Comparison of ENCODE assay signal across 28 cellular contexts in the genomic region with DNA sequence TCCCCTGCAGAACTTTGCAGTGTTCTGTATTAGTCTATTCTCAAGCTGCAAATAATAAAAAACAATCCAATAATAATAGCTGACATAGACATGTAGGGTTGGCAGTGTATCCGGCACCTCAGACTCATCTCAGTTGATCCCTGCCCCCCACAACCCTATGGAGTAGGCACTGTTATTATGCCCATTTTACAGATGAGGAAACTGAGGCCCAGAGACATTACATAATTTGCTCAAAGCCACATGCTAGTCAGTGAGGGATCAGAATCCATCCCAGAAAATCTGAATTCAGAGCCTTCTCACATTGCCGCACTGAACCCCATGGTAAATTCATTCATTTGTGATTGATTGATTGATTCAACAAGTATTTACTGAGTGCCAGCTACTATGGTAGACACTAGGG.
"Had no signal": no experiment of that assay in that cellular context is flagged by ENCODE, and none has a peak within 500 bp of the region (broad histone marks: within the 10 kb centered on the region; RNA-seq: fewer than 3 reads in every experiment).

No MANE protein-coding gene starts in this region.

- H3K27ac Mint-ChIP-seq: natural killer cell treated with Interleukin-12 subunit alpha and Interleukin-12 subunit beta and Interleukin-15 and Interleukin-18, amount 100 ng/mL, for 72 hours; stimulated activated effector memory CD8-positive, alpha-beta T cell treated with anti-CD3 and anti-CD28 coated beads, Interleukin-12 subunit alpha, Interleukin-12 subunit beta, amount 100 ng/mL, for 72 hours; stimulated activated naive B cell treated with anti-CD40 and anti-IgM and Interleukin-4, amounts not matched to agents 10 μg/mL and 1 μg/mL and 100 μg/mL, for 72 hours; stimulated activated naive CD8-positive, alpha-beta T cell treated with anti-CD3 and anti-CD28 coated beads, Interleukin-15, Interleukin-2, amounts not matched to agents 100 ng/mL and 50 ng/mL, for 24 hours had no signal

- H3K9me3 Mint-ChIP-seq: naive thymus-derived CD8-positive, alpha-beta T cell; natural killer cell treated with Interleukin-12 subunit alpha and Interleukin-12 subunit beta and Interleukin-15 and Interleukin-18, amount 100 ng/mL, for 72 hours; nephron progenitor cell; neural crest cell; stimulated activated effector memory CD8-positive, alpha-beta T cell treated with anti-CD3 and anti-CD28 coated beads, Interleukin-12 subunit alpha, Interleukin-12 subunit beta, amount 100 ng/mL, for 72 hours; stimulated activated naive B cell treated with anti-CD40 and anti-IgM and Interleukin-4, amounts not matched to agents 10 μg/mL and 1 μg/mL and 100 μg/mL, for 72 hours; stimulated activated naive CD8-positive, alpha-beta T cell treated with anti-CD3 and anti-CD28 coated beads, Interleukin-15, Interleukin-2, amounts not matched to agents 100 ng/mL and 50 ng/mL, for 24 hours had no signal

- H3K27me3 Mint-ChIP-seq: naive B cell; naive thymus-derived CD8-positive, alpha-beta T cell; natural killer cell treated with Interleukin-12 subunit alpha and Interleukin-12 subunit beta and Interleukin-15 and Interleukin-18, amount 100 ng/mL, for 72 hours; stimulated activated naive B cell treated with anti-CD40 and anti-IgM and Interleukin-4, amounts not matched to agents 10 μg/mL and 1 μg/mL and 100 μg/mL, for 72 hours; stimulated activated naive CD8-positive, alpha-beta T cell treated with anti-CD3 and anti-CD28 coated beads, Interleukin-15, Interleukin-2, amounts not matched to agents 100 ng/mL and 50 ng/mL, for 24 hours had no signal

- H3K4me3 ChIP-seq: pancreas, psoas muscle, skin epidermis, smooth muscle cell, stomach, thoracic aorta, tibial artery, transverse colon, upper lobe of left lung, vagina had no signal

- H3K4me1 Mint-ChIP-seq: naive B cell; nephron progenitor cell; neural crest cell; stimulated activated naive B cell treated with anti-CD40 and anti-IgM and Interleukin-4, amounts not matched to agents 10 μg/mL and 1 μg/mL and 100 μg/mL, for 72 hours had no signal

- H3K9me3 ChIP-seq: neutrophil, pancreas, psoas muscle, stomach, thoracic aorta, tibial artery, transverse colon, upper lobe of left lung, vagina had no signal

- H3K36me3 Mint-ChIP-seq: naive B cell; naive thymus-derived CD8-positive, alpha-beta T cell; natural killer cell treated with Interleukin-12 subunit alpha and Interleukin-12 subunit beta and Interleukin-15 and Interleukin-18, amount 100 ng/mL, for 72 hours; stimulated activated effector memory CD8-positive, alpha-beta T cell treated with anti-CD3 and anti-CD28 coated beads, Interleukin-12 subunit alpha, Interleukin-12 subunit beta, amount 100 ng/mL, for 72 hours; stimulated activated naive B cell treated with anti-CD40 and anti-IgM and Interleukin-4, amounts not matched to agents 10 μg/mL and 1 μg/mL and 100 μg/mL, for 72 hours had no signal

- ATAC-seq: naive thymus-derived CD8-positive, alpha-beta T cell; natural killer cell treated with Interleukin-12 subunit alpha and Interleukin-12 subunit beta and Interleukin-15 and Interleukin-18, amount 100 ng/mL, for 72 hours; psoas muscle; right cardiac atrium; sciatic nerve; stimulated activated effector memory CD8-positive, alpha-beta T cell treated with anti-CD3 and anti-CD28 coated beads, Interleukin-12 subunit alpha, Interleukin-12 subunit beta, amount 100 ng/mL, for 72 hours; stimulated activated naive B cell treated with anti-CD40 and anti-IgM and Interleukin-4, amounts not matched to agents 10 μg/mL and 1 μg/mL and 100 μg/mL, for 72 hours had no signal

- H3K4me1 ChIP-seq: pancreas, psoas muscle, tibial artery, transverse colon, vagina had no signal

- H3K27ac ChIP-seq: neutrophil, pancreas, psoas muscle, skin epidermis, stomach, thoracic aorta, tibial artery, transverse colon, upper lobe of left lung, vagina had no signal

- H3K36me3 ChIP-seq: neutrophil, pancreas, stomach, thoracic aorta, tibial artery, transverse colon, upper lobe of left lung, vagina had no signal

- H3K4me2 ChIP-seq: smooth muscle cell had no signal

- DNase-seq: naive B cell; naive thymus-derived CD8-positive, alpha-beta T cell; nephron progenitor cell; nucleus accumbens; pancreas; psoas muscle; right cardiac atrium; stimulated activated CD4-positive, alpha-beta T cell treated with anti-CD3 and anti-CD28 coated beads, Interleukin-15, amount 100 ng/mL, for 24 hours; stimulated activated CD4-positive, alpha-beta T cell treated with anti-CD3 and anti-CD28 coated beads, Interleukin-2, amount 100 ng/mL, for 24 hours; stimulated activated CD4-positive, alpha-beta T cell treated with anti-CD3 and anti-CD28 coated beads, Interleukin-2, amount 100 ng/mL, for 48 hours; stimulated activated CD4-positive, alpha-beta T cell treated with anti-CD3 and anti-CD28 coated beads, Interleukin-4, amount 100 ng/mL, for 24 hours; stimulated activated naive B cell treated with anti-CD40 and anti-IgM and Interleukin-4, amounts not matched to agents 10 μg/mL and 1 μg/mL and 100 μg/mL, for 72 hours; stimulated activated naive CD4-positive, alpha-beta T cell treated with Interleukin-2 at 50 U/mL for 16 hours; stomach; tibial artery; transverse colon had no signal

- H3K27me3 ChIP-seq: neutrophil, pancreas, stomach, tibial artery, transverse colon, upper lobe of left lung, vagina had no signal

- H3K4me3 Mint-ChIP-seq: naive B cell; naive thymus-derived CD8-positive, alpha-beta T cell; natural killer cell treated with Interleukin-12 subunit alpha and Interleukin-12 subunit beta and Interleukin-15 and Interleukin-18, amount 100 ng/mL, for 72 hours; nephron progenitor cell; neural crest cell; stimulated activated effector memory CD8-positive, alpha-beta T cell treated with anti-CD3 and anti-CD28 coated beads, Interleukin-12 subunit alpha, Interleukin-12 subunit beta, amount 100 ng/mL, for 72 hours; stimulated activated naive B cell treated with anti-CD40 and anti-IgM and Interleukin-4, amounts not matched to agents 10 μg/mL and 1 μg/mL and 100 μg/mL, for 72 hours; stimulated activated naive CD8-positive, alpha-beta T cell treated with anti-CD3 and anti-CD28 coated beads, Interleukin-15, Interleukin-2, amounts not matched to agents 100 ng/mL and 50 ng/mL, for 24 hours had no signal

- FAIRE-seq: pancreas, urothelium cell line had no signal
